ENCODE assay signal across 1 cellular context in the genomic region with DNA sequence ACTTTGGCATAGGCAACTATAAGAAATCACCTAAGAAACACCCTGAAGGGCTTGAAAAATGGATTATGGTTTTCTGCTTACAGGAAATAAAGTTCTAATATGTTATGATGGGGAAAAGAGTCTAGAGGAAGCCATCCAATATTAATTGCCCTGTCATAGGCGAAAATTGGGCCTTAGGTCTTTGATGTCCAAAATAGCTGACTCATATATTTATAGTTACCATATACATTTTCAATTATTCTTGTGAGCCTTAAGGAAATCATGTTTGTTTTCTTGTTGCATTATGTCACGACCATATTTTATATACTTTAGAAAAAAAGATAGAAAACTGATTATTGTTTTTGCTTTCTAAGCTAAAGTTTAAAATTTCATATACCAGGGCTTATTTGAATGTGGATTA.
TF ChIP-seq lines count a peak whose summit lies in the region.

No MANE protein-coding gene starts in this region.

TF ChIP-seq in K562, 482 proteins besides CTCF, POLR2A, EP300 and RAD21 (continued from another document):
- TF ChIP-seq, protein P1, sequence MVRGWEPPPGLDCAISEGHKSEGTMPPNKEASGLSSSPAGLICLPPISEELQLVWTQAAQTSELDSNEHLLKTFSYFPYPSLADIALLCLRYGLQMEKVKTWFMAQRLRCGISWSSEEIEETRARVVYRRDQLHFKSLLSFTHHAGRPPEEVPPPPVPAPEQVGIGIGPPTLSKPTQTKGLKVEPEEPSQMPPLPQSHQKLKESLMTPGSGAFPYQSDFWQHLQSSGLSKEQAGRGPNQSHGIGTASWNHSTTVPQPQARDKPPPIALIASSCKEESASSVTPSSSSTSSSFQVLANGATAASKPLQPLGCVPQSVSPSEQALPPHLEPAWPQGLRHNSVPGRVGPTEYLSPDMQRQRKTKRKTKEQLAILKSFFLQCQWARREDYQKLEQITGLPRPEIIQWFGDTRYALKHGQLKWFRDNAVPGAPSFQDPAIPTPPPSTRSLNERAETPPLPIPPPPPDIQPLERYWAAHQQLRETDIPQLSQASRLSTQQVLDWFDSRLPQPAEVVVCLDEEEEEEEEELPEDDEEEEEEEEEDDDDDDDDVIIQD (CRISPR knock-in tag; IDR thresholded peaks at IDR 0.05), result no peak
- TF ChIP-seq RCOR1 (IDR thresholded peaks at IDR 0.05; ENCODE audit: borderline replicate concordance in 1 of 2, low read depth in 2 of 2, low read length in 2 of 2), result no peak
- no peak for TF ChIP-seq TEAD4 (IDR thresholded peaks at IDR 0.05; ENCODE audit: low read length)
- TF ChIP-seq TEAD4 (CRISPR knock-in tag; IDR thresholded peaks at IDR 0.05; ENCODE audit: borderline replicate concordance), result no peak
- TF ChIP-seq JUN (IDR thresholded peaks at IDR 0.05; ENCODE audit: borderline replicate concordance, low read depth, low read length), result no peak
- TF ChIP-seq JUN (CRISPR knock-in tag; IDR thresholded peaks at IDR 0.05; ENCODE audit: borderline replicate concordance), result no peak
- TF ChIP-seq ZBTB5 (IDR thresholded peaks at IDR 0.05), result no peak
- no peak for TF ChIP-seq NCOA4 (IDR thresholded peaks at IDR 0.05; ENCODE audit: partially characterized antibody)
- peak; percentile 60 for TF ChIP-seq MAFG (tag; conservative IDR thresholded peaks at IDR 0.05)
- no peak for TF ChIP-seq CXXC5 (CRISPR knock-in tag; IDR thresholded peaks at IDR 0.05)
- TF ChIP-seq MYBL2 (IDR thresholded peaks at IDR 0.05; ENCODE audit: low read depth), result no peak
- no peak for TF ChIP-seq MYBL2 (CRISPR knock-in tag; IDR thresholded peaks at IDR 0.05; ENCODE audit: borderline replicate concordance)
- TF ChIP-seq POU5F1 (IDR thresholded peaks at IDR 0.05; ENCODE audit: borderline replicate concordance, low read depth, low read length, partially characterized antibody), result no peak
- TF ChIP-seq MAFF (IDR thresholded peaks at IDR 0.05; ENCODE audit: low read length), result 0 out of 2 replicates have a peak, but pooled peaks have one; percentile 20
- TF ChIP-seq, protein P2, sequence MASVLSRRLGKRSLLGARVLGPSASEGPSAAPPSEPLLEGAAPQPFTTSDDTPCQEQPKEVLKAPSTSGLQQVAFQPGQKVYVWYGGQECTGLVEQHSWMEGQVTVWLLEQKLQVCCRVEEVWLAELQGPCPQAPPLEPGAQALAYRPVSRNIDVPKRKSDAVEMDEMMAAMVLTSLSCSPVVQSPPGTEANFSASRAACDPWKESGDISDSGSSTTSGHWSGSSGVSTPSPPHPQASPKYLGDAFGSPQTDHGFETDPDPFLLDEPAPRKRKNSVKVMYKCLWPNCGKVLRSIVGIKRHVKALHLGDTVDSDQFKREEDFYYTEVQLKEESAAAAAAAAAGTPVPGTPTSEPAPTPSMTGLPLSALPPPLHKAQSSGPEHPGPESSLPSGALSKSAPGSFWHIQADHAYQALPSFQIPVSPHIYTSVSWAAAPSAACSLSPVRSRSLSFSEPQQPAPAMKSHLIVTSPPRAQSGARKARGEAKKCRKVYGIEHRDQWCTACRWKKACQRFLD (CRISPR knock-in tag; IDR thresholded peaks at IDR 0.05), result no peak
- no peak for TF ChIP-seq FOS (IDR thresholded peaks at IDR 0.05; ENCODE audit: extremely low read depth, insufficient read length)
- no peak for TF ChIP-seq HNRNPLL (IDR thresholded peaks at IDR 0.05; ENCODE audit: low read depth, low read length, poor library complexity, severe bottlenecking)
- TF ChIP-seq NFXL1 (CRISPR knock-in tag; IDR thresholded peaks at IDR 0.05), result no peak
- no peak for TF ChIP-seq CHD4 (IDR thresholded peaks at IDR 0.05; ENCODE audit: insufficient read depth, insufficient replicate concordance, low read depth, low read length, poor library complexity, severe bottlenecking)
- TF ChIP-seq SMARCA5 (IDR thresholded peaks at IDR 0.05), result no peak
- no peak for TF ChIP-seq ZNF384 (IDR thresholded peaks at IDR 0.05; ENCODE audit: low read depth, low read length)
- TF ChIP-seq ZNF316 (IDR thresholded peaks at IDR 0.05), result peak; percentile 71
- TF ChIP-seq ASH1L (IDR thresholded peaks at IDR 0.05; ENCODE audit: borderline replicate concordance, low read depth, partially characterized antibody), result no peak
- TF ChIP-seq PHTF2 (CRISPR knock-in tag; IDR thresholded peaks at IDR 0.05), result no peak
- no peak for TF ChIP-seq CEBPZ (IDR thresholded peaks at IDR 0.05; ENCODE audit: borderline replicate concordance, low read depth, low read length)
- peak; percentile 46; the same call in 1 of the 2 replicates for TF ChIP-seq MAFK (IDR thresholded peaks at IDR 0.05; ENCODE audit: low read length)
- TF ChIP-seq E2F4 (CRISPR knock-in tag; IDR thresholded peaks at IDR 0.05; ENCODE audit: low read depth), result no peak
- TF ChIP-seq SRF (CRISPR knock-in tag; IDR thresholded peaks at IDR 0.05), result no peak
- no peak for TF ChIP-seq SIN3A (IDR thresholded peaks at IDR 0.05; ENCODE audit: borderline replicate concordance in 2 of 2, control insufficient read depth in 1 of 2, low read depth in 2 of 2, low read length in 2 of 2)
- no peak for TF ChIP-seq ZFP30 (CRISPR knock-in tag; IDR thresholded peaks at IDR 0.05; ENCODE audit: borderline replicate concordance)
